Comparison of ENCODE assay signal across 29 cellular contexts in genomic region chr2:10876963-10877362, GRCh38. TPM values are rescaled to one million over a fixed set of nuclear protein-coding genes. Genes with fewer than 3 reads are reported as not detected.
"Had no signal": no experiment of that assay in that cellular context is flagged by ENCODE, and none has a peak within 500 bp of the region (broad histone marks: within the 10 kb centered on the region; RNA-seq: fewer than 3 reads in every experiment).

No MANE protein-coding gene starts in this region.

- H3K36me3 Mint-ChIP-seq: activated naive CD4-positive, alpha-beta T cell treated with anti-CD3 and anti-CD28 coated beads, Interleukin-2, amount 50 U/mL, for 24 hours had no signal

- H3K4me1 ChIP-seq: esophagus squamous epithelium, pancreas, prostate gland, suprapubic skin, tibial nerve had no signal

- H3K27me3 ChIP-seq: heart right ventricle, pancreas, tibial nerve had no signal

- H3K4me3 ChIP-seq: esophagus squamous epithelium, heart right ventricle, pancreas, prostate gland, suprapubic skin, tibial nerve had no signal

- DNase-seq: activated CD4-positive, alpha-beta T cell treated with anti-CD3 and anti-CD28 coated beads for 36 hours; activated CD4-positive, CD25-positive, alpha-beta regulatory T cell; activated CD8-positive, alpha-beta memory T cell treated with anti-CD3 and anti-CD28 coated beads, Interleukin-2, amount 10 ng/mL, durations not matched to agents 7 days and 5 days; activated CD8-positive, alpha-beta T cell treated with anti-CD3 and anti-CD28 coated beads, Interleukin-2, amount 10 ng/mL, durations not matched to agents 7 days and 5 days; activated naive CD8-positive, alpha-beta T cell treated with anti-CD3 and anti-CD28 coated beads, Interleukin-2, amount 50 U/mL, for 24 hours; activated T-cell treated with anti-CD3 and anti-CD28 coated beads, Interleukin-2, amount 50 U/mL, for 48 hours; central memory CD4-positive, alpha-beta T cell; dermis blood vessel endothelial cell; effector CD4-positive, alpha-beta T cell; esophagus squamous epithelium; foreskin melanocyte; heart right ventricle; mammary epithelial cell; naive thymus-derived CD8-positive, alpha-beta T cell; pancreas; retina; stimulated activated naive CD4-positive, alpha-beta T cell had no signal

- H3K27ac Mint-ChIP-seq: activated CD4-positive, alpha-beta T cell treated with anti-CD3 and anti-CD28 coated beads for 36 hours; activated CD8-positive, alpha-beta memory T cell treated with anti-CD3 and anti-CD28 coated beads, Interleukin-2, amount 10 ng/mL, durations not matched to agents 7 days and 5 days; activated CD8-positive, alpha-beta T cell treated with anti-CD3 and anti-CD28 coated beads, Interleukin-2, amount 10 ng/mL, durations not matched to agents 7 days and 5 days; activated naive CD4-positive, alpha-beta T cell treated with anti-CD3 and anti-CD28 coated beads, Interleukin-2, amount 50 U/mL, for 24 hours; activated naive CD8-positive, alpha-beta T cell treated with anti-CD3 and anti-CD28 coated beads, Interleukin-2, amount 50 U/mL, for 24 hours; activated T-helper 2 cell treated with anti-CD3 and anti-CD28 coated beads, Interferon-gamma antibody, Interleukin-2, Interleukin-4, amounts not matched to agents 10 μg/mL and 5 μg/mL and 100 μg/mL, durations not matched to agents 14 hours and 24 hours and 36 hours had no signal

- H3K4me1 Mint-ChIP-seq: activated naive CD4-positive, alpha-beta T cell treated with anti-CD3 and anti-CD28 coated beads, Interleukin-2, amount 50 U/mL, for 24 hours had no signal

- H3K9me3 ChIP-seq: esophagus squamous epithelium, pancreas, prostate gland, suprapubic skin had no signal

- H3K36me3 ChIP-seq: esophagus squamous epithelium, heart right ventricle, pancreas, prostate gland, suprapubic skin, tibial nerve had no signal

- H3K27ac ChIP-seq: epithelial cell of prostate, esophagus squamous epithelium, pancreas, prostate gland, suprapubic skin, tibial nerve had no signal

- H3K4me3 Mint-ChIP-seq: activated CD4-positive, alpha-beta T cell treated with anti-CD3 and anti-CD28 coated beads for 36 hours; activated CD8-positive, alpha-beta memory T cell treated with anti-CD3 and anti-CD28 coated beads, Interleukin-2, amount 10 ng/mL, durations not matched to agents 7 days and 5 days; activated CD8-positive, alpha-beta T cell treated with anti-CD3 and anti-CD28 coated beads, Interleukin-2, amount 10 ng/mL, durations not matched to agents 7 days and 5 days; activated naive CD4-positive, alpha-beta T cell treated with anti-CD3 and anti-CD28 coated beads, Interleukin-2, amount 50 U/mL, for 24 hours; activated naive CD8-positive, alpha-beta T cell treated with anti-CD3 and anti-CD28 coated beads, Interleukin-2, amount 50 U/mL, for 24 hours; neural crest cell had no signal

- FAIRE-seq: endometrium, islet of Langerhans, pancreas, urothelium cell line had no signal

RNA-seq across cellular contexts. Expression of gene KCNF1, which starts 34.8 kb away (rescaled TPM):
- total RNA-seq: activated CD4-positive, alpha-beta T cell treated with anti-CD3 and anti-CD28 coated beads for 36 hours; activated CD8-positive, alpha-beta memory T cell treated with anti-CD3 and anti-CD28 coated beads, Interleukin-2, amount 10 ng/mL, durations not matched to agents 7 days and 5 days; activated CD8-positive, alpha-beta T cell treated with anti-CD3 and anti-CD28 coated beads, Interleukin-2, amount 10 ng/mL, durations not matched to agents 7 days and 5 days; activated T-helper 2 cell treated with anti-CD3 and anti-CD28 coated beads, Interferon-gamma antibody, Interleukin-2, Interleukin-4, amounts not matched to agents 10 μg/mL and 5 μg/mL and 100 μg/mL, durations not matched to agents 14 hours and 24 hours and 36 hours; naive thymus-derived CD8-positive, alpha-beta T cell; suprapubic skin; T-helper 1 cell treated with Interleukin-12 subunit alpha and Interleukin-12 subunit beta and Interleukin-4 antibody, amounts not matched to agents 30 ng/mL and 1 ng/mL, for 36 hours had no signal
- polyA plus RNA-seq: liver; naive thymus-derived CD8-positive, alpha-beta T cell had no signal
